ENCODE assay signal across 28 cellular contexts in the genomic region with DNA sequence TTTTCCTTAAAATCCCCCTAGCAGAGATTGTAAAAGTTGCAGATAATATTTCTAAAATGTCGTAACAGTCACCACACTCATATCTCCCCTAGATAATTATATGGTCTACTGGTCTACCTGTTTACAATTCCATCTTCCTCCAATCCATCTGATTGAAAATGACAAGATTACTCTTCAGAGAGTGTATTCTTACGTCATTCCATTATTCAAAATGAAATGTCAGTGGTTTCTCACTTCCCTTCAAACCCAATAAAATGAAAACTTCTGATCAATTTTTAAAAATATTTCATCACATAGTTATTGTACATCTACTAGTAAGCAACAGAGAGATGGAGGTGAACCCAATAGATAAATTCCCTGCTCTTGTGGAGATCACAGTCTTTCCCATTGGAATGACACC.
DNase-seq lines count a peak whose midpoint lies in the region; ATAC-seq and TF ChIP-seq lines count a peak whose summit lies in the region.
"Had no signal": no experiment of that assay in that cellular context is flagged by ENCODE, and none has a peak within 500 bp of the region (broad histone marks: within the 10 kb centered on the region; RNA-seq: fewer than 3 reads in every experiment).

No MANE protein-coding gene starts in this region.

- no peaks in the 10 kb centered on the region for H3K9me3 ChIP-seq in mucosa of descending colon
- H3K9me3 ChIP-seq: A549, left ventricle myocardium inferior, thoracic aorta had no signal

- no peaks in the 10 kb centered on the region for H3K4me1 ChIP-seq in mucosa of descending colon (ENCODE audit: low read depth)
- H3K4me1 ChIP-seq: A549 had no signal

- ATAC-seq in GM18907 (IDR thresholded peaks at IDR 0.05; ENCODE audit: unreplicated experiment) (peak; percentile 75), HG02678 (IDR thresholded peaks at IDR 0.05; ENCODE audit: unreplicated experiment) (peak; percentile 49), HG03460 (IDR thresholded peaks at IDR 0.05; ENCODE audit: unreplicated experiment) (peak; percentile 49), mucosa of descending colon (no peak)
- ATAC-seq: A549; activated CD8-positive, alpha-beta memory T cell treated with anti-CD3 and anti-CD28 coated beads, Interleukin-2, amount 10 ng/mL, durations not matched to agents 7 days and 5 days; activated naive CD8-positive, alpha-beta T cell treated with anti-CD3 and anti-CD28 coated beads, Interleukin-2, amount 50 U/mL, for 24 hours; activated T-cell treated with anti-CD3 and anti-CD28 coated beads, Interleukin-2, amount 50 U/mL, for 4 hours; CD8-positive, alpha-beta T cell; HCT116; PC-3; stimulated activated naive CD8-positive, alpha-beta T cell treated with anti-CD3 and anti-CD28 coated beads, Interleukin-15, amount 100 ng/mL, for 72 hours had no signal

- no peak overlapping the region for H3K4me3 ChIP-seq in mucosa of descending colon
- H3K4me3 ChIP-seq: A549, cardiac muscle cell, left ventricle myocardium inferior, SK-N-MC, smooth muscle cell, thoracic aorta had no signal

- no peak overlapping the region for H3K4me3 Mint-ChIP-seq in activated naive CD8-positive, alpha-beta T cell treated with anti-CD3 and anti-CD28 coated beads for 36 hours
- H3K4me3 Mint-ChIP-seq: activated B cell treated with CpG ODN at 0.5 μM for 24 hours; activated CD8-positive, alpha-beta memory T cell treated with anti-CD3 and anti-CD28 coated beads, Interleukin-2, amount 10 ng/mL, durations not matched to agents 7 days and 5 days; activated naive CD8-positive, alpha-beta T cell treated with anti-CD3 and anti-CD28 coated beads, Interleukin-2, amount 50 U/mL, for 24 hours; activated T-cell treated with anti-CD3 and anti-CD28 coated beads, Interleukin-2, amount 50 U/mL, for 4 hours; CD8-positive, alpha-beta T cell; stimulated activated naive CD8-positive, alpha-beta T cell treated with anti-CD3 and anti-CD28 coated beads, Interleukin-15, amount 100 ng/mL, for 72 hours had no signal

- TF ChIP-seq CTCF in GM13976 (IDR thresholded peaks at IDR 0.05; ENCODE audit: borderline replicate concordance, control extremely low read depth, extremely low read depth, insufficient read depth, missing control alignments) (no peak), mucosa of descending colon (IDR thresholded peaks at IDR 0.05) (no peak)

- intact Hi-C loops in mucosa of descending colon (cut with DNase I, micrococcal nuclease): no loop called here

- peak; percentile 14 for DNase-seq in GM13976 (ENCODE audit: low spot score)
- DNase-seq in activated naive CD8-positive, alpha-beta T cell treated with anti-CD3 and anti-CD28 coated beads for 36 hours: no peak
- no peak for DNase-seq in hypothalamus (lab: John Stamatoyannopoulos, UW)
- no peak for DNase-seq in mucosa of descending colon
- no peak for DNase-seq in HuH-7.5 (ENCODE audit: low spot score)
- DNase-seq: activated B cell treated with CpG ODN at 0.5 μM for 24 hours; activated CD8-positive, alpha-beta memory T cell treated with anti-CD3 and anti-CD28 coated beads, Interleukin-2, amount 10 ng/mL, durations not matched to agents 7 days and 5 days; activated naive CD8-positive, alpha-beta T cell treated with anti-CD3 and anti-CD28 coated beads, Interleukin-2, amount 50 U/mL, for 24 hours; activated T-cell treated with anti-CD3 and anti-CD28 coated beads, Interleukin-2, amount 50 U/mL, for 4 hours; CD8-positive, alpha-beta T cell; effector CD4-positive, alpha-beta T cell; Kasumi-1; left ventricle myocardium inferior; mesendoderm; NCI-H1417 treated with DMSO at 0.1 percent for 48 hours; NCI-H2081; NCI-H524 treated with DMSO at 0.1 percent for 48 hours; PC-3; stimulated activated naive CD8-positive, alpha-beta T cell treated with anti-CD3 and anti-CD28 coated beads, Interleukin-15, amount 100 ng/mL, for 72 hours had no signal

- H3K27me3 Mint-ChIP-seq in activated naive CD8-positive, alpha-beta T cell treated with anti-CD3 and anti-CD28 coated beads for 36 hours: no peaks in the 10 kb centered on the region
- H3K27me3 Mint-ChIP-seq: activated B cell treated with CpG ODN at 0.5 μM for 24 hours; activated CD8-positive, alpha-beta memory T cell treated with anti-CD3 and anti-CD28 coated beads, Interleukin-2, amount 10 ng/mL, durations not matched to agents 7 days and 5 days; activated naive CD8-positive, alpha-beta T cell treated with anti-CD3 and anti-CD28 coated beads, Interleukin-2, amount 50 U/mL, for 24 hours had no signal

- H3K36me3 ChIP-seq in mucosa of descending colon (ENCODE audit: low read depth): no peaks in the 10 kb centered on the region
- H3K36me3 ChIP-seq: cardiac muscle cell, left ventricle myocardium inferior, thoracic aorta had no signal

- in situ Hi-C loops in GM13976 (cut with MboI; ENCODE audit: low sequenced_read_pairs, unreplicated experiment): no loop called here

- no peaks in the 10 kb centered on the region for H3K4me1 Mint-ChIP-seq in activated naive CD8-positive, alpha-beta T cell treated with anti-CD3 and anti-CD28 coated beads for 36 hours
- H3K4me1 Mint-ChIP-seq: activated B cell treated with CpG ODN at 0.5 μM for 24 hours; activated naive CD8-positive, alpha-beta T cell treated with anti-CD3 and anti-CD28 coated beads, Interleukin-2, amount 50 U/mL, for 24 hours; stimulated activated naive CD8-positive, alpha-beta T cell treated with anti-CD3 and anti-CD28 coated beads, Interleukin-15, amount 100 ng/mL, for 72 hours had no signal

- peaks cover 2% of the 10 kb centered on the region for H3K9me3 Mint-ChIP-seq in activated naive CD8-positive, alpha-beta T cell treated with anti-CD3 and anti-CD28 coated beads for 36 hours
- H3K9me3 Mint-ChIP-seq: activated B cell treated with CpG ODN at 0.5 μM for 24 hours; CD8-positive, alpha-beta T cell had no signal

- no peaks in the 10 kb centered on the region for H3K36me3 Mint-ChIP-seq in activated naive CD8-positive, alpha-beta T cell treated with anti-CD3 and anti-CD28 coated beads for 36 hours
- H3K36me3 Mint-ChIP-seq: activated CD8-positive, alpha-beta memory T cell treated with anti-CD3 and anti-CD28 coated beads, Interleukin-2, amount 10 ng/mL, durations not matched to agents 7 days and 5 days; CD8-positive, alpha-beta T cell had no signal

- H3K27ac Mint-ChIP-seq in activated naive CD8-positive, alpha-beta T cell treated with anti-CD3 and anti-CD28 coated beads for 36 hours: no peak overlapping the region
- H3K27ac Mint-ChIP-seq: activated B cell treated with CpG ODN at 0.5 μM for 24 hours; activated CD8-positive, alpha-beta memory T cell treated with anti-CD3 and anti-CD28 coated beads, Interleukin-2, amount 10 ng/mL, durations not matched to agents 7 days and 5 days; activated naive CD8-positive, alpha-beta T cell treated with anti-CD3 and anti-CD28 coated beads, Interleukin-2, amount 50 U/mL, for 24 hours; CD8-positive, alpha-beta T cell had no signal
